1 cellular context compared by ENCODE assay signal in the genomic region with DNA sequence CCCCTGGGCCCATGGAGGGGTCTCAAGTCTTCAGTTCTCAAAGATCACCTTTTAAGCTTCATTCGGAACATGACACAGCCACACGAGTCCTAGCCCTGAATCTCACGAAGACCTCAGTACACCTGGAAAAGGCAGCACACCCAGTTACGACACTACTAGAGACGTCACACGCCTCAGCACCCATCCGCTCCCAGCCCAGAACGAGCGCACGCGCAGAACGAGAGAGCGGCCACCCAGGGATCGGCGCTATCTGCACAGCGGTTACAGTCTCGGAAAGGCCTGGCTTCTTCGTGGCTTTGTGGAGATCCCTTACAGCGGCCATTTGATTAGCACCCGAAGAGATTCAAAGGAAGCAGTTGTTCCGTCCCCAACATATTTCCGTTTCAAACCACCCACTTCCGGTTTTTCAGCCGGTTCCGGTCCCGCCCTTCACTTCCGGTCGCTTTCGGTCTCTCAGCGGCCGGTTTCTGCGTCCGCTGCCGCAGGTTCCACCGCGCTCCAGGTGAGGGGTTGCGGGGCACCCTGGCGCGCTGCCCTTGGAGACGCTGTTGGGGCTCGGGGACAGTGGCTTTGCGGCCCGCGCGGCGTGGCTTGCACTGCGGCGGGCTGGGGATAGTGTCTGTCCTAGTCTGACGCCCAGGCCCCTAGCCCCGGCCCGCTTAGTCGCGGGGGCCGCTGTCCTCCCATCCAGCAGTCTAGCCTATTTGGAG.
A peak's percentile ranks its signal among the peaks of the same experiment; 100 is the strongest.
TF ChIP-seq lines count a peak whose summit lies in the region.

A gene with protein sequence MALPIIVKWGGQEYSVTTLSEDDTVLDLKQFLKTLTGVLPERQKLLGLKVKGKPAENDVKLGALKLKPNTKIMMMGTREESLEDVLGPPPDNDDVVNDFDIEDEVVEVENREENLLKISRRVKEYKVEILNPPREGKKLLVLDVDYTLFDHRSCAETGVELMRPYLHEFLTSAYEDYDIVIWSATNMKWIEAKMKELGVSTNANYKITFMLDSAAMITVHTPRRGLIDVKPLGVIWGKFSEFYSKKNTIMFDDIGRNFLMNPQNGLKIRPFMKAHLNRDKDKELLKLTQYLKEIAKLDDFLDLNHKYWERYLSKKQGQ (plus strand): TSS at position 432 of the 710 bp plus-strand sequence. CDS start 5,626 bp downstream, outside the sequence.

TF ChIP-seq in HepG2, 621 proteins besides CTCF, POLR2A, EP300 and RAD21 (continued from another document and continues in another):
- TF ChIP-seq, protein P1, sequence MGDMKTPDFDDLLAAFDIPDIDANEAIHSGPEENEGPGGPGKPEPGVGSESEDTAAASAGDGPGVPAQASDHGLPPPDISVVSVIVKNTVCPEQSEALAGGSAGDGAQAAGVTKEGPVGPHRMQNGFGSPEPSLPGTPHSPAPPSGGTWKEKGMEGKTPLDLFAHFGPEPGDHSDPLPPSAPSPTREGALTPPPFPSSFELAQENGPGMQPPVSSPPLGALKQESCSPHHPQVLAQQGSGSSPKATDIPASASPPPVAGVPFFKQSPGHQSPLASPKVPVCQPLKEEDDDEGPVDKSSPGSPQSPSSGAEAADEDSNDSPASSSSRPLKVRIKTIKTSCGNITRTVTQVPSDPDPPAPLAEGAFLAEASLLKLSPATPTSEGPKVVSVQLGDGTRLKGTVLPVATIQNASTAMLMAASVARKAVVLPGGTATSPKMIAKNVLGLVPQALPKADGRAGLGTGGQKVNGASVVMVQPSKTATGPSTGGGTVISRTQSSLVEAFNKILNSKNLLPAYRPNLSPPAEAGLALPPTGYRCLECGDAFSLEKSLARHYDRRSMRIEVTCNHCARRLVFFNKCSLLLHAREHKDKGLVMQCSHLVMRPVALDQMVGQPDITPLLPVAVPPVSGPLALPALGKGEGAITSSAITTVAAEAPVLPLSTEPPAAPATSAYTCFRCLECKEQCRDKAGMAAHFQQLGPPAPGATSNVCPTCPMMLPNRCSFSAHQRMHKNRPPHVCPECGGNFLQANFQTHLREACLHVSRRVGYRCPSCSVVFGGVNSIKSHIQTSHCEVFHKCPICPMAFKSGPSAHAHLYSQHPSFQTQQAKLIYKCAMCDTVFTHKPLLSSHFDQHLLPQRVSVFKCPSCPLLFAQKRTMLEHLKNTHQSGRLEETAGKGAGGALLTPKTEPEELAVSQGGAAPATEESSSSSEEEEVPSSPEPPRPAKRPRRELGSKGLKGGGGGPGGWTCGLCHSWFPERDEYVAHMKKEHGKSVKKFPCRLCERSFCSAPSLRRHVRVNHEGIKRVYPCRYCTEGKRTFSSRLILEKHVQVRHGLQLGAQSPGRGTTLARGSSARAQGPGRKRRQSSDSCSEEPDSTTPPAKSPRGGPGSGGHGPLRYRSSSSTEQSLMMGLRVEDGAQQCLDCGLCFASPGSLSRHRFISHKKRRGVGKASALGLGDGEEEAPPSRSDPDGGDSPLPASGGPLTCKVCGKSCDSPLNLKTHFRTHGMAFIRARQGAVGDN (CRISPR knock-in tag; IDR thresholded peaks at IDR 0.05) = peak; percentile 88
- TF ChIP-seq, protein P2, sequence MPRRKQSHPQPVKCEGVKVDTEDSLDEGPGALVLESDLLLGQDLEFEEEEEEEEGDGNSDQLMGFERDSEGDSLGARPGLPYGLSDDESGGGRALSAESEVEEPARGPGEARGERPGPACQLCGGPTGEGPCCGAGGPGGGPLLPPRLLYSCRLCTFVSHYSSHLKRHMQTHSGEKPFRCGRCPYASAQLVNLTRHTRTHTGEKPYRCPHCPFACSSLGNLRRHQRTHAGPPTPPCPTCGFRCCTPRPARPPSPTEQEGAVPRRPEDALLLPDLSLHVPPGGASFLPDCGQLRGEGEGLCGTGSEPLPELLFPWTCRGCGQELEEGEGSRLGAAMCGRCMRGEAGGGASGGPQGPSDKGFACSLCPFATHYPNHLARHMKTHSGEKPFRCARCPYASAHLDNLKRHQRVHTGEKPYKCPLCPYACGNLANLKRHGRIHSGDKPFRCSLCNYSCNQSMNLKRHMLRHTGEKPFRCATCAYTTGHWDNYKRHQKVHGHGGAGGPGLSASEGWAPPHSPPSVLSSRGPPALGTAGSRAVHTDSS (CRISPR knock-in tag; conservative IDR thresholded peaks at IDR 0.05) = no peak
- TF ChIP-seq, protein P3, sequence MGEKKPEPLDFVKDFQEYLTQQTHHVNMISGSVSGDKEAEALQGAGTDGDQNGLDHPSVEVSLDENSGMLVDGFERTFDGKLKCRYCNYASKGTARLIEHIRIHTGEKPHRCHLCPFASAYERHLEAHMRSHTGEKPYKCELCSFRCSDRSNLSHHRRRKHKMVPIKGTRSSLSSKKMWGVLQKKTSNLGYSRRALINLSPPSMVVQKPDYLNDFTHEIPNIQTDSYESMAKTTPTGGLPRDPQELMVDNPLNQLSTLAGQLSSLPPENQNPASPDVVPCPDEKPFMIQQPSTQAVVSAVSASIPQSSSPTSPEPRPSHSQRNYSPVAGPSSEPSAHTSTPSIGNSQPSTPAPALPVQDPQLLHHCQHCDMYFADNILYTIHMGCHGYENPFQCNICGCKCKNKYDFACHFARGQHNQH (CRISPR knock-in tag; IDR thresholded peaks at IDR 0.05) = peak; percentile 60
- peak; percentile 52 for TF ChIP-seq MED1 (CRISPR knock-in tag; IDR thresholded peaks at IDR 0.05)
- no peak for TF ChIP-seq DR1 (CRISPR knock-in tag; IDR thresholded peaks at IDR 0.05)
- TF ChIP-seq NFE2L1 (CRISPR knock-in tag; IDR thresholded peaks at IDR 0.05; ENCODE audit: borderline replicate concordance) = no peak
- no peak for TF ChIP-seq ZNF878 (CRISPR knock-in tag; IDR thresholded peaks at IDR 0.05)
- TF ChIP-seq, protein P4, sequence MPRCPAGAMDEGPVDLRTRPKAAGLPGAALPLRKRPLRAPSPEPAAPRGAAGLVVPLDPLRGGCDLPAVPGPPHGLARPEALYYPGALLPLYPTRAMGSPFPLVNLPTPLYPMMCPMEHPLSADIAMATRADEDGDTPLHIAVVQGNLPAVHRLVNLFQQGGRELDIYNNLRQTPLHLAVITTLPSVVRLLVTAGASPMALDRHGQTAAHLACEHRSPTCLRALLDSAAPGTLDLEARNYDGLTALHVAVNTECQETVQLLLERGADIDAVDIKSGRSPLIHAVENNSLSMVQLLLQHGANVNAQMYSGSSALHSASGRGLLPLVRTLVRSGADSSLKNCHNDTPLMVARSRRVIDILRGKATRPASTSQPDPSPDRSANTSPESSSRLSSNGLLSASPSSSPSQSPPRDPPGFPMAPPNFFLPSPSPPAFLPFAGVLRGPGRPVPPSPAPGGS (CRISPR knock-in tag; IDR thresholded peaks at IDR 0.05) = peak; percentile 81; the same call in 1 of the 2 replicates
- no peak; the same call in 1 of the 2 replicates for TF ChIP-seq SNAI1 (CRISPR knock-in tag; IDR thresholded peaks at IDR 0.05; ENCODE audit: borderline replicate concordance)
- TF ChIP-seq KMT2A (CRISPR knock-in tag; IDR thresholded peaks at IDR 0.05) = peak; percentile 98
- TF ChIP-seq, protein P5, sequence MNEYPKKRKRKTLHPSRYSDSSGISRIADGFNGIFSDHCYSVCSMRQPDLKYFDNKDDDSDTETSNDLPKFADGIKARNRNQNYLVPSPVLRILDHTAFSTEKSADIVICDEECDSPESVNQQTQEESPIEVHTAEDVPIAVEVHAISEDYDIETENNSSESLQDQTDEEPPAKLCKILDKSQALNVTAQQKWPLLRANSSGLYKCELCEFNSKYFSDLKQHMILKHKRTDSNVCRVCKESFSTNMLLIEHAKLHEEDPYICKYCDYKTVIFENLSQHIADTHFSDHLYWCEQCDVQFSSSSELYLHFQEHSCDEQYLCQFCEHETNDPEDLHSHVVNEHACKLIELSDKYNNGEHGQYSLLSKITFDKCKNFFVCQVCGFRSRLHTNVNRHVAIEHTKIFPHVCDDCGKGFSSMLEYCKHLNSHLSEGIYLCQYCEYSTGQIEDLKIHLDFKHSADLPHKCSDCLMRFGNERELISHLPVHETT (CRISPR knock-in tag; conservative IDR thresholded peaks at IDR 0.05) = no peak
- TF ChIP-seq, protein P6, sequence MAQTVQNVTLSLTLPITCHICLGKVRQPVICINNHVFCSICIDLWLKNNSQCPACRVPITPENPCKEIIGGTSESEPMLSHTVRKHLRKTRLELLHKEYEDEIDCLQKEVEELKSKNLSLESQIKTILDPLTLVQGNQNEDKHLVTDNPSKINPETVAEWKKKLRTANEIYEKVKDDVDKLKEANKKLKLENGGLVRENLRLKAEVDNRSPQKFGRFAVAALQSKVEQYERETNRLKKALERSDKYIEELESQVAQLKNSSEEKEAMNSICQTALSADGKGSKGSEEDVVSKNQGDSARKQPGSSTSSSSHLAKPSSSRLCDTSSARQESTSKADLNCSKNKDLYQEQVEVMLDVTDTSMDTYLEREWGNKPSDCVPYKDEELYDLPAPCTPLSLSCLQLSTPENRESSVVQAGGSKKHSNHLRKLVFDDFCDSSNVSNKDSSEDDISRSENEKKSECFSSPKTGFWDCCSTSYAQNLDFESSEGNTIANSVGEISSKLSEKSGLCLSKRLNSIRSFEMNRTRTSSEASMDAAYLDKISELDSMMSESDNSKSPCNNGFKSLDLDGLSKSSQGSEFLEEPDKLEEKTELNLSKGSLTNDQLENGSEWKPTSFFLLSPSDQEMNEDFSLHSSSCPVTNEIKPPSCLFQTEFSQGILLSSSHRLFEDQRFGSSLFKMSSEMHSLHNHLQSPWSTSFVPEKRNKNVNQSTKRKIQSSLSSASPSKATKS (CRISPR knock-in tag; IDR thresholded peaks at IDR 0.05) = no peak
- no peak for TF ChIP-seq ZNF644 (CRISPR knock-in tag; IDR thresholded peaks at IDR 0.05; ENCODE audit: low read depth)
- TF ChIP-seq ZNF552 (CRISPR knock-in tag; IDR thresholded peaks at IDR 0.05; ENCODE audit: borderline replicate concordance) = no peak
- TF ChIP-seq, protein P7, sequence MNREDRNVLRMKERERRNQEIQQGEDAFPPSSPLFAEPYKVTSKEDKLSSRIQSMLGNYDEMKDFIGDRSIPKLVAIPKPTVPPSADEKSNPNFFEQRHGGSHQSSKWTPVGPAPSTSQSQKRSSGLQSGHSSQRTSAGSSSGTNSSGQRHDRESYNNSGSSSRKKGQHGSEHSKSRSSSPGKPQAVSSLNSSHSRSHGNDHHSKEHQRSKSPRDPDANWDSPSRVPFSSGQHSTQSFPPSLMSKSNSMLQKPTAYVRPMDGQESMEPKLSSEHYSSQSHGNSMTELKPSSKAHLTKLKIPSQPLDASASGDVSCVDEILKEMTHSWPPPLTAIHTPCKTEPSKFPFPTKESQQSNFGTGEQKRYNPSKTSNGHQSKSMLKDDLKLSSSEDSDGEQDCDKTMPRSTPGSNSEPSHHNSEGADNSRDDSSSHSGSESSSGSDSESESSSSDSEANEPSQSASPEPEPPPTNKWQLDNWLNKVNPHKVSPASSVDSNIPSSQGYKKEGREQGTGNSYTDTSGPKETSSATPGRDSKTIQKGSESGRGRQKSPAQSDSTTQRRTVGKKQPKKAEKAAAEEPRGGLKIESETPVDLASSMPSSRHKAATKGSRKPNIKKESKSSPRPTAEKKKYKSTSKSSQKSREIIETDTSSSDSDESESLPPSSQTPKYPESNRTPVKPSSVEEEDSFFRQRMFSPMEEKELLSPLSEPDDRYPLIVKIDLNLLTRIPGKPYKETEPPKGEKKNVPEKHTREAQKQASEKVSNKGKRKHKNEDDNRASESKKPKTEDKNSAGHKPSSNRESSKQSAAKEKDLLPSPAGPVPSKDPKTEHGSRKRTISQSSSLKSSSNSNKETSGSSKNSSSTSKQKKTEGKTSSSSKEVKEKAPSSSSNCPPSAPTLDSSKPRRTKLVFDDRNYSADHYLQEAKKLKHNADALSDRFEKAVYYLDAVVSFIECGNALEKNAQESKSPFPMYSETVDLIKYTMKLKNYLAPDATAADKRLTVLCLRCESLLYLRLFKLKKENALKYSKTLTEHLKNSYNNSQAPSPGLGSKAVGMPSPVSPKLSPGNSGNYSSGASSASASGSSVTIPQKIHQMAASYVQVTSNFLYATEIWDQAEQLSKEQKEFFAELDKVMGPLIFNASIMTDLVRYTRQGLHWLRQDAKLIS (CRISPR knock-in tag; IDR thresholded peaks at IDR 0.05) = no peak
- TF ChIP-seq HHEX (CRISPR knock-in tag; IDR thresholded peaks at IDR 0.05) = no peak
- TF ChIP-seq ZNF317 (CRISPR knock-in tag; IDR thresholded peaks at IDR 0.05) = peak; percentile 45; the same call in 1 of the 2 replicates
- TF ChIP-seq MEIS2 (CRISPR knock-in tag; IDR thresholded peaks at IDR 0.05) = no peak
- TF ChIP-seq TBP (CRISPR knock-in tag; IDR thresholded peaks at IDR 0.05) = no peak
- TF ChIP-seq ZNF296 (CRISPR knock-in tag; conservative IDR thresholded peaks at IDR 0.05) = no peak
- TF ChIP-seq KLF16 (CRISPR knock-in tag; IDR thresholded peaks at IDR 0.05) = peak in 1 of 2 experiments; percentile 60; a peak in 2 of 4 replicates
- no peak for TF ChIP-seq NFYC (CRISPR knock-in tag; IDR thresholded peaks at IDR 0.05)
- TF ChIP-seq DNMT1 (CRISPR knock-in tag; IDR thresholded peaks at IDR 0.05) = no peak; the same call in 1 of the 2 replicates
- 0 out of 2 replicates have a peak, but pooled peaks have one; percentile 52 for TF ChIP-seq GATA4 (IDR thresholded peaks at IDR 0.05; ENCODE audit: borderline replicate concordance, low read depth)
- TF ChIP-seq, protein P8, sequence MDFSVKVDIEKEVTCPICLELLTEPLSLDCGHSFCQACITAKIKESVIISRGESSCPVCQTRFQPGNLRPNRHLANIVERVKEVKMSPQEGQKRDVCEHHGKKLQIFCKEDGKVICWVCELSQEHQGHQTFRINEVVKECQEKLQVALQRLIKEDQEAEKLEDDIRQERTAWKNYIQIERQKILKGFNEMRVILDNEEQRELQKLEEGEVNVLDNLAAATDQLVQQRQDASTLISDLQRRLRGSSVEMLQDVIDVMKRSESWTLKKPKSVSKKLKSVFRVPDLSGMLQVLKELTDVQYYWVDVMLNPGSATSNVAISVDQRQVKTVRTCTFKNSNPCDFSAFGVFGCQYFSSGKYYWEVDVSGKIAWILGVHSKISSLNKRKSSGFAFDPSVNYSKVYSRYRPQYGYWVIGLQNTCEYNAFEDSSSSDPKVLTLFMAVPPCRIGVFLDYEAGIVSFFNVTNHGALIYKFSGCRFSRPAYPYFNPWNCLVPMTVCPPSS (IDR thresholded peaks at IDR 0.05) = no peak
- no peak for TF ChIP-seq MTA3 (CRISPR knock-in tag; IDR thresholded peaks at IDR 0.05)
- no peak for TF ChIP-seq MTF1 (CRISPR knock-in tag; IDR thresholded peaks at IDR 0.05)
- TF ChIP-seq IKZF4 (CRISPR knock-in tag; IDR thresholded peaks at IDR 0.05; ENCODE audit: borderline replicate concordance, low read depth, not compliant biosample characterization) = no peak
- peak; percentile 89; the same call in 1 of the 2 replicates for TF ChIP-seq IRF2 (CRISPR knock-in tag; IDR thresholded peaks at IDR 0.05)
- 0 out of 2 replicates have a peak, but pooled peaks have one; percentile 55 for TF ChIP-seq ZNF572 (CRISPR knock-in tag; IDR thresholded peaks at IDR 0.05)
- TF ChIP-seq ISX (CRISPR knock-in tag; conservative IDR thresholded peaks at IDR 0.05) = no peak
- TF ChIP-seq NR2F6 (IDR thresholded peaks at IDR 0.05) = no peak
- no peak for TF ChIP-seq NR2F6 (CRISPR knock-in tag; IDR thresholded peaks at IDR 0.05)
- TF ChIP-seq ZNF773 (CRISPR knock-in tag; IDR thresholded peaks at IDR 0.05; ENCODE audit: borderline replicate concordance) = peak; percentile 80; the same call in 1 of the 2 replicates
- TF ChIP-seq TMF1 (CRISPR knock-in tag; IDR thresholded peaks at IDR 0.05; ENCODE audit: low read depth) = no peak
- TF ChIP-seq, protein P9, sequence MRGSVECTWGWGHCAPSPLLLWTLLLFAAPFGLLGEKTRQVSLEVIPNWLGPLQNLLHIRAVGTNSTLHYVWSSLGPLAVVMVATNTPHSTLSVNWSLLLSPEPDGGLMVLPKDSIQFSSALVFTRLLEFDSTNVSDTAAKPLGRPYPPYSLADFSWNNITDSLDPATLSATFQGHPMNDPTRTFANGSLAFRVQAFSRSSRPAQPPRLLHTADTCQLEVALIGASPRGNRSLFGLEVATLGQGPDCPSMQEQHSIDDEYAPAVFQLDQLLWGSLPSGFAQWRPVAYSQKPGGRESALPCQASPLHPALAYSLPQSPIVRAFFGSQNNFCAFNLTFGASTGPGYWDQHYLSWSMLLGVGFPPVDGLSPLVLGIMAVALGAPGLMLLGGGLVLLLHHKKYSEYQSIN (CRISPR knock-in tag; IDR thresholded peaks at IDR 0.05; ENCODE audit: borderline replicate concordance) = no peak
- peak; percentile 77 for TF ChIP-seq NR2C2 (CRISPR knock-in tag; IDR thresholded peaks at IDR 0.05; ENCODE audit: borderline replicate concordance)
- TF ChIP-seq ELF3 (CRISPR knock-in tag; IDR thresholded peaks at IDR 0.05) = peak; percentile 58
- no peak for TF ChIP-seq ZNF709 (CRISPR knock-in tag; IDR thresholded peaks at IDR 0.05)
